Comparison of ENCODE assay signal across 17 cellular contexts in genomic region chr1:180179162-180179957, GRCh38. TPM values are rescaled to one million over a fixed set of nuclear protein-coding genes. Genes with fewer than 3 reads are reported as not detected.
A peak's percentile ranks its signal among the peaks of the same experiment; 100 is the strongest.
DNase-seq lines count a peak whose midpoint lies in the region; ATAC-seq and TF ChIP-seq lines count a peak whose summit lies in the region.
"Had no signal": no experiment of that assay in that cellular context is flagged by ENCODE, and none has a peak within 500 bp of the region (broad histone marks: within the 10 kb centered on the region; RNA-seq: fewer than 3 reads in every experiment).

No MANE protein-coding gene starts in this region.

- H3K27ac ChIP-seq in C4-2B (no peak overlapping the region), VCaP (no peak overlapping the region)
- H3K27ac ChIP-seq: esophagus muscularis mucosa, HL-60, transverse colon had no signal

- BruUV-seq in Calu3 (replicated peaks; lab: Mats Ljungman, UMichigan) = no TSS peak

- peak; percentile 51 for TF ChIP-seq CTCF in C4-2B (conservative IDR thresholded peaks at IDR 0.05)
- no peak for TF ChIP-seq CTCF in Calu3 (IDR thresholded peaks at IDR 0.05; ENCODE audit: unreplicated experiment)
- peak; percentile 55 for TF ChIP-seq CTCF in VCaP (conservative IDR thresholded peaks at IDR 0.05)
- peak; percentile 14 for TF ChIP-seq CTCF in nephron progenitor cell (IDR thresholded peaks at IDR 0.05)
- TF ChIP-seq CTCF in GM20000 (IDR thresholded peaks at IDR 0.05; ENCODE audit: extremely low read depth, missing control alignments) = no peak

- no peak for ATAC-seq in GM19455 (IDR thresholded peaks at IDR 0.05; ENCODE audit: unreplicated experiment)
- ATAC-seq: left ventricle myocardium superior, Right ventricle myocardium inferior had no signal

- H3K27me3 Mint-ChIP-seq in Calu3 (ENCODE audit: unreplicated experiment) (no peaks in the 10 kb centered on the region), nephron progenitor cell (ENCODE audit: low read depth, poor library complexity) (no peaks in the 10 kb centered on the region)
- H3K27me3 Mint-ChIP-seq: CD8-positive, alpha-beta memory T cell; progenitor cell of endocrine pancreas had no signal

- H3K4me3 Mint-ChIP-seq in Calu3 (ENCODE audit: low read depth, unreplicated experiment) (no peak overlapping the region), nephron progenitor cell (no peak overlapping the region)
- H3K4me3 Mint-ChIP-seq: CD8-positive, alpha-beta memory T cell; H9 had no signal

- DNase-seq in Calu3 (no peak), nephron progenitor cell (no peak), GM20000 (ENCODE audit: low spot score) (no peak), erythroblast (lab: John Stamatoyannopoulos, UW) (no peak)
- DNase-seq: NCI-H2029 treated with DMSO at 0.1 percent for 48 hours had no signal

- H3K27ac Mint-ChIP-seq in Calu3 (ENCODE audit: unreplicated experiment) = peak overlapping the region; percentile 31
- no peak overlapping the region for H3K27ac Mint-ChIP-seq in nephron progenitor cell
- H3K27ac Mint-ChIP-seq: activated T-helper 2 cell treated with anti-CD3 and anti-CD28 coated beads, Interferon-gamma antibody, Interleukin-2, Interleukin-4, amounts not matched to agents 10 μg/mL and 5 μg/mL and 100 μg/mL, durations not matched to agents 14 hours and 24 hours and 36 hours; H9; progenitor cell of endocrine pancreas had no signal

- no peak for TF ChIP-seq POLR2A in erythroblast (IDR thresholded peaks at IDR 0.05; ENCODE audit: low read length)

- H3K36me3 Mint-ChIP-seq in Calu3 (ENCODE audit: insufficient read depth, unreplicated experiment) (peaks cover 45% of the 10 kb centered on the region), nephron progenitor cell (ENCODE audit: low read depth) (peaks cover 9% of the 10 kb centered on the region)

- CTCF ChIA-PET in Calu3 (lab: Charles Lee) = interaction anchor here (0.5 to 1.6 kb wide), 11 partner anchors 9 to 364 kb away, joined by 3 to 10 read pairs (median 6); partner anchors contain the start of gene QSOX1

- no peaks in the 10 kb centered on the region for H3K9me3 Mint-ChIP-seq in Calu3 (ENCODE audit: low read depth, unreplicated experiment)
- no peaks in the 10 kb centered on the region for H3K9me3 Mint-ChIP-seq in nephron progenitor cell
- H3K9me3 Mint-ChIP-seq: activated T-helper 2 cell treated with anti-CD3 and anti-CD28 coated beads, Interferon-gamma antibody, Interleukin-2, Interleukin-4, amounts not matched to agents 10 μg/mL and 5 μg/mL and 100 μg/mL, durations not matched to agents 14 hours and 24 hours and 36 hours; CD8-positive, alpha-beta memory T cell; H9 had no signal

- H3K4me1 Mint-ChIP-seq in Calu3 (ENCODE audit: low read depth, unreplicated experiment) (no peaks in the 10 kb centered on the region), nephron progenitor cell (peaks cover 23% of the 10 kb centered on the region)

- intact Hi-C loops in Calu3 (cut with micrococcal nuclease; ENCODE audit: unreplicated experiment) = loop anchor here (2.0 to 10.0 kb wide), 4 partner anchors 77 to 473 kb away; no protein-coding TSS in a partner anchor

RNA-seq across cellular contexts. Expression of gene QSOX1, which starts 24.7 kb away (rescaled TPM):
- total RNA-seq in Calu3 (2022) = 462 and 505 TPM in 2 replicates

RNA-seq across cellular contexts. Expression of gene LHX4, which starts 50.7 kb away (rescaled TPM):
- total RNA-seq in Calu3 (2022) = 0.05 and 0.19 TPM in 2 replicates
- total RNA-seq: activated T-helper 2 cell treated with anti-CD3 and anti-CD28 coated beads, Interferon-gamma antibody, Interleukin-2, Interleukin-4, amounts not matched to agents 10 μg/mL and 5 μg/mL and 100 μg/mL, durations not matched to agents 14 hours and 24 hours and 36 hours; CD8-positive, alpha-beta memory T cell; esophagus muscularis mucosa; left ventricle myocardium superior; Right ventricle myocardium inferior had no signal

Comparison
In these comparisons a context has a peak if more than half of its experiments do, and no peak if none do; other contexts are left out.
1. CTCF ChIP-seq: peak in C4-2B (single experiment), VCaP (single experiment) and nephron progenitor cell (single experiment); none in Calu3 (single experiment) and GM20000 (single experiment).